ENCODE assay signal across 12 cellular contexts in genomic region chr14:35222324-35222723, GRCh38.
"Had no signal": no experiment of that assay in that cellular context is flagged by ENCODE, and none has a peak within 500 bp of the region (broad histone marks: within the 10 kb centered on the region; RNA-seq: fewer than 3 reads in every experiment).

No MANE protein-coding gene starts in this region.

- H3K4me1 Mint-ChIP-seq: nephron progenitor cell had no signal

- H3K27ac Mint-ChIP-seq: memory B cell, nephron progenitor cell had no signal

- H3K9me3 Mint-ChIP-seq: memory B cell, nephron progenitor cell had no signal

- DNase-seq: activated CD8-positive, alpha-beta memory T cell treated with anti-CD3 and anti-CD28 coated beads for 24 hours; activated effector memory CD4-positive, alpha-beta T cell treated with anti-CD3 and anti-CD28 coated beads, Interleukin-2, amount 50 U/mL, for 16 hours; gastrocnemius medialis; heart right ventricle; left lung; nephron progenitor cell; stimulated activated CD4-positive, alpha-beta T cell treated with anti-CD3 and anti-CD28 coated beads, Interleukin-12 subunit alpha, Interleukin-12 subunit beta, amount 100 ng/mL, for 4 hours; stimulated activated naive CD8-positive, alpha-beta T cell treated with anti-CD3 and anti-CD28 coated beads, Interleukin-15, Interleukin-2, amounts not matched to agents 100 U/mL and 50 U/mL, for 24 hours; SW 1271; T-helper 9 cell; upper lobe of left lung had no signal

- ATAC-seq: gastrocnemius medialis; heart right ventricle; stimulated activated naive CD8-positive, alpha-beta T cell treated with anti-CD3 and anti-CD28 coated beads, Interleukin-15, Interleukin-2, amounts not matched to agents 100 U/mL and 50 U/mL, for 24 hours had no signal

- H3K27me3 Mint-ChIP-seq: memory B cell had no signal

- H3K4me3 Mint-ChIP-seq: memory B cell, nephron progenitor cell had no signal
